In the genomic region with DNA sequence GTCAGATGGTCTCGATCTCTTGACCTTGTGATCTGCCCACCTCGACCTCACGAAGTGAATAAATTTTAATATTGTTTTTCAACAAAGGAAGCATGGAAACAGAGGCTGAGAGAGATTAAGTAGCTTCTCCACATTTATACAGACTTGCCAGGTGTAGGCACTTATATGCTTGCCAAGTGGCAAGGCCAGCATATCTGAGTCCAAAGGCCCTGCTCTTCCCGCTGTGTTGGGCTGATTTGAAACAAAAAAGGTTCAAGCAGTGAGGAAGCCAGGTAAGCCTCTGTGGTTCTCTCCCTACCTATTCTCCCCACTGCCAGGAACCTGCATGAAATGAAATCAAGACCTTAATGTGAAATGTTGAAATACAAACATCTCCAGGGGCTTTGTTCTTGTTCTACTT, we compare ENCODE assay signal across 21 cellular contexts. TPM values are rescaled to one million over a fixed set of nuclear protein-coding genes. Genes with fewer than 3 reads are reported as not detected.
"Had no signal": no experiment of that assay in that cellular context is flagged by ENCODE, and none has a peak within 500 bp of the region (broad histone marks: within the 10 kb centered on the region; RNA-seq: fewer than 3 reads in every experiment).

No MANE protein-coding gene starts in this region.

- H3K9me3 ChIP-seq: SJSA1 had no signal

- H3K27me3 ChIP-seq: MG63, SJSA1 had no signal

- H3K27ac ChIP-seq: SJSA1, SK-N-MC had no signal

- H3K4me1 ChIP-seq: SJSA1 had no signal

- DNase-seq: IMR-90, Karpas-422, KG1, MG63, NCI-H1092, NCI-H1105 treated with DMSO at 0.1 percent for 48 hours, NCI-H1417 treated with DMSO at 0.1 percent for 48 hours, NCI-H146, NCI-H1694 treated with DMSO at 0.1 percent for 48 hours, NCI-H1930, NCI-H2107, NCI-H524 treated with DMSO at 0.1 percent for 48 hours, NCI-H82, Right ventricle myocardium superior, RPMI8226, SIG-M5 had no signal

- FAIRE-seq: RCC 7860 had no signal

- H3K4me3 ChIP-seq: MG63, SJSA1, SK-N-MC had no signal

RNA-seq across cellular contexts. Expression of gene SLC6A4, which starts 7.5 kb away (rescaled TPM):
- total RNA-seq: HT-29, NCI-H460, SJSA1 had no signal
- polyA plus RNA-seq: IMR-90 had no signal
